In genomic region chr4:140351778-140352177, GRCh38 we compare ENCODE assay signal across 12 cellular contexts. TPM values are rescaled to one million over a fixed set of nuclear protein-coding genes. Genes with fewer than 3 reads are reported as not detected.
DNase-seq lines count a peak whose midpoint lies in the region; ATAC-seq and TF ChIP-seq lines count a peak whose summit lies in the region.
"Had no signal": no experiment of that assay in that cellular context is flagged by ENCODE, and none has a peak within 500 bp of the region (broad histone marks: within the 10 kb centered on the region; RNA-seq: fewer than 3 reads in every experiment).

No MANE protein-coding gene starts in this region.

- ATAC-seq in HG03571 (IDR thresholded peaks at IDR 0.05; ENCODE audit: unreplicated experiment) (no peak), GM21381 (IDR thresholded peaks at IDR 0.05; ENCODE audit: unreplicated experiment) (no peak)
- ATAC-seq: HepG2 had no signal

- H3K27me3 ChIP-seq in neuron (ENCODE audit: insufficient read depth, low read length) = no peaks in the 10 kb centered on the region

- peaks cover 29% of the 10 kb centered on the region for H3K4me1 Mint-ChIP-seq in glutamatergic neuron (ENCODE audit: low read depth, unreplicated experiment)

- peak overlapping the region; percentile 17 for H3K4me3 ChIP-seq in neuron (ENCODE audit: low read length)

- peaks cover 28% of the 10 kb centered on the region for H3K4me1 ChIP-seq in neuron (ENCODE audit: insufficient read depth, low read length)
- H3K4me1 ChIP-seq: Caco-2 had no signal

- TF ChIP-seq CTCF in glutamatergic neuron (IDR thresholded peaks at IDR 0.05; ENCODE audit: partially characterized antibody, unreplicated experiment) = no peak

- H2AFZ ChIP-seq in neuron (ENCODE audit: low read depth, low read length) = peak overlapping the region; percentile 69

- H3K36me3 ChIP-seq in neuron (ENCODE audit: insufficient read depth, low read length) = no peaks in the 10 kb centered on the region

- H3K36me3 Mint-ChIP-seq in glutamatergic neuron (ENCODE audit: unreplicated experiment) = no peaks in the 10 kb centered on the region

- no peaks in the 10 kb centered on the region for H3K9me3 Mint-ChIP-seq in glutamatergic neuron (ENCODE audit: unreplicated experiment)

- H3K4me3 Mint-ChIP-seq in glutamatergic neuron (ENCODE audit: unreplicated experiment) = no peak overlapping the region

- no peaks in the 10 kb centered on the region for H3K9me3 ChIP-seq in neuron (ENCODE audit: low read length)
- H3K9me3 ChIP-seq: Caco-2 had no signal

- peaks cover 6% of the 10 kb centered on the region for H3K27me3 Mint-ChIP-seq in glutamatergic neuron (ENCODE audit: unreplicated experiment)

- H3K27ac Mint-ChIP-seq in glutamatergic neuron (ENCODE audit: unreplicated experiment) = peak overlapping the region; percentile 62

- DNase-seq in anterior cingulate cortex (lab: John Stamatoyannopoulos, UW) = peak in 42 of 58 donors; percentile 1 to 62 (median 28)
- DNase-seq in glutamatergic neuron = no peak
- DNase-seq in superior temporal gyrus (ENCODE audit: extremely low spot score) = peak; percentile 66
- DNase-seq in DMS 273 treated with DMSO at 0.1 percent for 48 hours (lab: John Stamatoyannopoulos, UW) = no peak
- DNase-seq: Caco-2, EL, KG1, NCI-H1048 had no signal

RNA-seq across cellular contexts. Expression of gene SCOC, which starts 21.7 kb away (rescaled TPM):
- total RNA-seq in glutamatergic neuron (ENCODE audit: unreplicated experiment) = 55.8 TPM

Comparison
In these comparisons a context has a peak if more than half of its experiments do, and no peak if none do; other contexts are left out.
1. DNase-seq: peak in anterior cingulate cortex (42 of 58) and superior temporal gyrus (single experiment); none in glutamatergic neuron (single experiment) and DMS 273 treated with DMSO at 0.1 percent for 48 hours (single experiment).